In the genomic region with DNA sequence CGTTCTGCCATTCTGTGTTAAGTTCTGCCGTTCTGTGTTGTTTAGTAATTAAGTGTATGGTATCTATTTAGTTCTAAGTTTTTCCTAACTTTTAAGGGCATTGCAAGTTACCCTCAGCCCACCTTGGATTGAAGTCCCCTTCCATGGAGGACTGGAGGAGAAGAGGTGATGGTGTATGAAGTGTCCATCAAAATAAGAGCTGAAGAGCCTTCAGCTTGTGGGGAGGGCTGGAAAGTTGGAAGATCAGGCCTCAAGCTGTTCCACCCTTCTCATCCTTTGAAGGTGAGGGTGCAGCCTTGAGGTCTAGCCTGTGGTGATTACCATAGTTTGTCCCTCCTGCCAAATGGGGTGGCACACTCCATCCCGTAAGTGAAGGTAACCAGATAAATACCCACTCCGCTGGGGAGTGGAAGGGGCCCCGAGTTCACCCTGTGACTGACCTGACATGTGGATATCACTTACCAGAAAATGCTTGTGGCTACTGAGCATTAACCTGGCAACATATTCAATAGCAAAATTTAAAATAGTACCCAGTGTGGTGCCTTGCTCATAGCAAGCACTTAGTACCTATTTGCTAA, we compare ENCODE assay signal across 11 cellular contexts.
DNase-seq lines count a peak whose midpoint lies in the region; ATAC-seq lines count a peak whose summit lies in the region.
"Had no signal": no experiment of that assay in that cellular context is flagged by ENCODE, and none has a peak within 500 bp of the region (broad histone marks: within the 10 kb centered on the region; RNA-seq: fewer than 3 reads in every experiment).

No MANE protein-coding gene starts in this region.

- peaks cover 15 to 23% (median 21%) of the 10 kb centered on the region in 3 donors for H3K4me1 ChIP-seq in skeletal muscle tissue (ENCODE audit: control insufficient read depth in 3 of 3, insufficient read depth in 3 of 3, low read length in 3 of 3)

- H3K4me3 ChIP-seq in skeletal muscle tissue (ENCODE audit: low read length in 3 of 3): no peak overlapping the region
- H3K4me3 ChIP-seq: tibial nerve had no signal

- H3K9me3 Mint-ChIP-seq in activated naive CD4-positive, alpha-beta T cell treated with anti-CD3 and anti-CD28 coated beads, Interleukin-2, amount 10 ng/mL, durations not matched to agents 7 days and 5 days: no peaks in the 10 kb centered on the region

- peaks cover 38% of the 10 kb centered on the region for H3K36me3 Mint-ChIP-seq in activated naive CD4-positive, alpha-beta T cell treated with anti-CD3 and anti-CD28 coated beads, Interleukin-2, amount 10 ng/mL, durations not matched to agents 7 days and 5 days

- ATAC-seq in HG03139 (IDR thresholded peaks at IDR 0.05; ENCODE audit: unreplicated experiment): no peak

- no peaks in the 10 kb centered on the region for H3K27me3 Mint-ChIP-seq in activated naive CD4-positive, alpha-beta T cell treated with anti-CD3 and anti-CD28 coated beads, Interleukin-2, amount 10 ng/mL, durations not matched to agents 7 days and 5 days
- H3K27me3 Mint-ChIP-seq: progenitor cell of endocrine pancreas had no signal

- peaks cover 96% of the 10 kb centered on the region for H3K4me1 Mint-ChIP-seq in activated naive CD4-positive, alpha-beta T cell treated with anti-CD3 and anti-CD28 coated beads, Interleukin-2, amount 10 ng/mL, durations not matched to agents 7 days and 5 days

- H3K36me3 ChIP-seq in KOPT-K1 (ENCODE audit: insufficient read depth, low read length): no peaks in the 10 kb centered on the region
- peaks cover 0 to under 1% (median 0%) of the 10 kb centered on the region in 3 donors for H3K36me3 ChIP-seq in skeletal muscle tissue (ENCODE audit: control insufficient read depth in 3 of 3, insufficient read depth in 3 of 3, low read length in 3 of 3)
- H3K36me3 ChIP-seq: tibial nerve had no signal

- no peaks in the 10 kb centered on the region for H3K27me3 ChIP-seq in skeletal muscle tissue (ENCODE audit: control insufficient read depth in 3 of 3, insufficient read depth in 3 of 3, low read length in 3 of 3)
- H3K27me3 ChIP-seq: tibial nerve had no signal

- no peaks in the 10 kb centered on the region for H3K9me3 ChIP-seq in KOPT-K1 (ENCODE audit: insufficient read depth, low read length, poor library complexity, severe bottlenecking)
- H3K9me3 ChIP-seq in skeletal muscle tissue (ENCODE audit: control insufficient read depth in 3 of 3, low read length in 3 of 3): no peaks in the 10 kb centered on the region
- H3K9me3 ChIP-seq: tibial nerve had no signal

- CTCF ChIA-PET in activated naive CD4-positive, alpha-beta T cell treated with anti-CD3 and anti-CD28 coated beads, Interleukin-2, amount 10 ng/mL, durations not matched to agents 7 days and 5 days (lab: Charles Lee): interaction anchor here (0.7 kb wide), 1 partner anchor 63 kb away, joined by 3 read pairs; no protein-coding TSS in a partner anchor

- H3K27ac Mint-ChIP-seq in activated naive CD4-positive, alpha-beta T cell treated with anti-CD3 and anti-CD28 coated beads, Interleukin-2, amount 10 ng/mL, durations not matched to agents 7 days and 5 days: peak overlapping the region; percentile 97

- DNase-seq in activated naive CD4-positive, alpha-beta T cell treated with anti-CD3 and anti-CD28 coated beads, Interleukin-2, amount 10 ng/mL, durations not matched to agents 7 days and 5 days: no peak
- DNase-seq in activated naive CD4-positive, alpha-beta T cell treated with Interleukin-2 at 50 U/mL for 16 hours: no peak
- DNase-seq in epithelial cell of prostate (ENCODE audit: low read depth, low spot score) (no peak), SW 1271 (lab: John Stamatoyannopoulos, UW) (no peak), H4 (ENCODE audit: low spot score) (no peak)
- DNase-seq: NCI-H2107 had no signal

- no peak overlapping the region for H3K4me3 Mint-ChIP-seq in activated naive CD4-positive, alpha-beta T cell treated with anti-CD3 and anti-CD28 coated beads, Interleukin-2, amount 10 ng/mL, durations not matched to agents 7 days and 5 days

- H3K9ac ChIP-seq in skeletal muscle tissue (ENCODE audit: low read depth in 1 of 3, low read length in 3 of 3): no peak overlapping the region

- peak overlapping the region; percentile 98 for H3K27ac ChIP-seq in KOPT-K1 (ENCODE audit: low read depth, low read length, poor library complexity, severe bottlenecking)
- H3K27ac ChIP-seq in epithelial cell of prostate: peak overlapping the region; percentile 47
- peak overlapping the region; percentile 4 for H3K27ac ChIP-seq in skeletal muscle tissue (ENCODE audit: low read depth, low read length)

Comparison
In these comparisons a context has a peak if more than half of its experiments do, and no peak if none do; other contexts are left out.
1. H3K27ac ChIP-seq: peak in every context shown above with its lines; median percentile 98 in KOPT-K1; 47 in epithelial cell of prostate; 4 in skeletal muscle tissue.